In genomic region chr19:44999131-44999925, GRCh38 we compare ENCODE assay signal across 9 cellular contexts. TPM values are rescaled to one million over a fixed set of nuclear protein-coding genes. Genes with fewer than 3 reads are reported as not detected.
"Had no signal": no experiment of that assay in that cellular context is flagged by ENCODE, and none has a peak within 500 bp of the region (broad histone marks: within the 10 kb centered on the region; RNA-seq: fewer than 3 reads in every experiment).

No MANE protein-coding gene starts in this region.

RNA-seq across cellular contexts. Expression of gene APOC2, which starts 53.5 kb away (rescaled TPM):
- total RNA-seq: activated CD8-positive, alpha-beta memory T cell treated with anti-CD3 and anti-CD28 coated beads, Interleukin-2, amount 10 ng/mL, durations not matched to agents 7 days and 5 days; activated T-cell treated with anti-CD3 and anti-CD28 coated beads, Interleukin-2, amount 50 U/mL, for 4 hours; ascending aorta; sigmoid colon; T-helper 1 cell treated with Interleukin-12 subunit alpha and Interleukin-12 subunit beta and Interleukin-4 antibody, amounts not matched to agents 30 ng/mL and 1 ng/mL, for 36 hours had no signal
- polyA plus RNA-seq: neural cell had no signal

RNA-seq across cellular contexts. Expression of gene APOC4, which starts 57.3 kb away (rescaled TPM):
- total RNA-seq: activated CD8-positive, alpha-beta memory T cell treated with anti-CD3 and anti-CD28 coated beads, Interleukin-2, amount 10 ng/mL, durations not matched to agents 7 days and 5 days; activated T-cell treated with anti-CD3 and anti-CD28 coated beads, Interleukin-2, amount 50 U/mL, for 4 hours; ascending aorta; left colon; lung; sigmoid colon; T-helper 1 cell treated with Interleukin-12 subunit alpha and Interleukin-12 subunit beta and Interleukin-4 antibody, amounts not matched to agents 30 ng/mL and 1 ng/mL, for 36 hours had no signal
- polyA plus RNA-seq: neural cell, ovary, sigmoid colon had no signal
